20 cellular contexts compared by ENCODE assay signal in genomic region chr6:36821581-36822335, GRCh38. TPM values are rescaled to one million over a fixed set of nuclear protein-coding genes. Genes with fewer than 3 reads are reported as not detected.
A peak's percentile ranks its signal among the peaks of the same experiment; 100 is the strongest.
DNase-seq lines count a peak whose midpoint lies in the region; ATAC-seq and TF ChIP-seq lines count a peak whose summit lies in the region.
"Had no signal": no experiment of that assay in that cellular context is flagged by ENCODE, and none has a peak within 500 bp of the region (broad histone marks: within the 10 kb centered on the region; RNA-seq: fewer than 3 reads in every experiment).

No MANE protein-coding gene starts in this region.

- H3K27ac ChIP-seq in heart left ventricle (peak overlapping the region in 11 of 12 donors; percentile 59 to 94 (median 74)), esophagus muscularis mucosa (replicated peaks in 1 of 4) (peak overlapping the region in 3 of 4 donors; percentile 23 to 42 (median 31)), skeletal muscle tissue (ENCODE audit: low read depth, low read length) (peak overlapping the region; percentile 77)
- H3K27ac ChIP-seq: adrenal gland, neutrophil had no signal

- 81 to 87% (median 83%) methylated on average over 14 of the region's 14 CpGs for WGBS in heart left ventricle, 4 donors
- WGBS in esophagus muscularis mucosa, result 81% methylated on average over 11 of the region's 14 CpGs

- DNase-seq in heart left ventricle (peak in 1 of 5 donors; percentile 33), left ventricle myocardium superior (no peak), esophagus muscularis mucosa (ENCODE audit: extremely low spot score) (no peak), RPMI8226 (no peak)
- peak; percentile 20 for DNase-seq in activated CD4-positive, alpha-beta memory T cell treated with anti-CD3 and anti-CD28 coated beads for 36 hours
- DNase-seq: activated CD4-positive, alpha-beta T cell treated with anti-CD3 and anti-CD28 coated beads, Interleukin-2, amount 50 U/mL, for 48 hours; adrenal gland; DND-41; effector CD4-positive, alpha-beta T cell; hypothalamus; kidney; midbrain; NCI-H1694; stimulated activated CD4-positive, alpha-beta T cell treated with anti-CD3 and anti-CD28 coated beads, Interleukin-2, amount 100 ng/mL, for 24 hours; stomach had no signal

- H3K9me3 ChIP-seq in heart left ventricle, result no peaks in the 10 kb centered on the region
- no peaks in the 10 kb centered on the region for H3K9me3 ChIP-seq in esophagus muscularis mucosa
- no peaks in the 10 kb centered on the region for H3K9me3 ChIP-seq in skeletal muscle tissue (ENCODE audit: control insufficient read depth in 3 of 3, low read length in 3 of 3)
- H3K9me3 ChIP-seq: adrenal gland, neutrophil, stomach had no signal

- H3K4me1 ChIP-seq in heart left ventricle (peaks cover 0 to 64% (median 41%) of the 10 kb centered on the region in 12 donors), esophagus muscularis mucosa (peaks cover 3 to 37% (median 17%) of the 10 kb centered on the region in 4 donors), skeletal muscle tissue (ENCODE audit: control insufficient read depth in 3 of 3, insufficient read depth in 3 of 3, low read length in 3 of 3) (peaks cover 11 to 43% (median 38%) of the 10 kb centered on the region in 3 donors)
- H3K4me1 ChIP-seq: adrenal gland had no signal

- TF ChIP-seq CTCF in heart left ventricle (IDR thresholded peaks at IDR 0.05) (no peak), esophagus muscularis mucosa (IDR thresholded peaks at IDR 0.05) (no peak)

- H3K27me3 ChIP-seq in heart left ventricle, result no peaks in the 10 kb centered on the region
- no peaks in the 10 kb centered on the region for H3K27me3 ChIP-seq in esophagus muscularis mucosa
- no peaks in the 10 kb centered on the region for H3K27me3 ChIP-seq in skeletal muscle tissue (ENCODE audit: control insufficient read depth in 3 of 3, insufficient read depth in 3 of 3, low read length in 3 of 3)
- H3K27me3 ChIP-seq: adrenal gland, neutrophil, stomach had no signal

- no peak for TF ChIP-seq EP300 in esophagus muscularis mucosa (IDR thresholded peaks at IDR 0.05)

- H3K4me3 Mint-ChIP-seq in activated CD4-positive, alpha-beta memory T cell treated with anti-CD3 and anti-CD28 coated beads for 36 hours, result no peak overlapping the region

- intact Hi-C loops in heart left ventricle (cut with DNase I), result loop anchor here in 1 of 10 donors (10.0 kb wide), 1 partner anchor 197 kb away; no protein-coding TSS in a partner anchor
- intact Hi-C loops in left ventricle myocardium superior (cut with micrococcal nuclease), result no loop called here
- intact Hi-C loops in activated CD4-positive, alpha-beta memory T cell treated with anti-CD3 and anti-CD28 coated beads for 36 hours (cut with micrococcal nuclease), result no loop called here
- intact Hi-C loops in esophagus muscularis mucosa (cut with DNase I), result no loop called here

- no peak overlapping the region for H3K27ac Mint-ChIP-seq in activated CD4-positive, alpha-beta memory T cell treated with anti-CD3 and anti-CD28 coated beads for 36 hours

- no peaks in the 10 kb centered on the region for H3K9me3 Mint-ChIP-seq in activated CD4-positive, alpha-beta memory T cell treated with anti-CD3 and anti-CD28 coated beads for 36 hours

- H3K4me1 Mint-ChIP-seq in activated CD4-positive, alpha-beta memory T cell treated with anti-CD3 and anti-CD28 coated beads for 36 hours (ENCODE audit: low read depth), result no peaks in the 10 kb centered on the region

- no peaks in the 10 kb centered on the region for H3K36me3 ChIP-seq in heart left ventricle
- peaks cover 0 to 3% (median 0%) of the 10 kb centered on the region in 4 donors for H3K36me3 ChIP-seq in esophagus muscularis mucosa
- no peaks in the 10 kb centered on the region for H3K36me3 ChIP-seq in skeletal muscle tissue (ENCODE audit: control insufficient read depth in 3 of 3, insufficient read depth in 3 of 3, low read length in 3 of 3)
- H3K36me3 ChIP-seq: adrenal gland, neutrophil, stomach had no signal

- H3K9ac ChIP-seq in skeletal muscle tissue (ENCODE audit: low read depth in 1 of 3, low read length in 3 of 3), result no peak overlapping the region

- no peaks in the 10 kb centered on the region for H3K36me3 Mint-ChIP-seq in activated CD4-positive, alpha-beta memory T cell treated with anti-CD3 and anti-CD28 coated beads for 36 hours

- CTCF ChIA-PET in activated CD4-positive, alpha-beta memory T cell treated with anti-CD3 and anti-CD28 coated beads for 36 hours (lab: Charles Lee), result no interaction called here

- TF ChIP-seq POLR2A in heart left ventricle (IDR thresholded peaks at IDR 0.05) (no peak), esophagus muscularis mucosa (IDR thresholded peaks at IDR 0.05; ENCODE audit: low read depth) (no peak)

- H3K27me3 Mint-ChIP-seq in activated CD4-positive, alpha-beta memory T cell treated with anti-CD3 and anti-CD28 coated beads for 36 hours, result peaks cover 3% of the 10 kb centered on the region

- H3K4me3 ChIP-seq in heart left ventricle, result no peak overlapping the region
- no peak overlapping the region for H3K4me3 ChIP-seq in esophagus muscularis mucosa
- no peak overlapping the region for H3K4me3 ChIP-seq in skeletal muscle tissue (ENCODE audit: low read length in 3 of 3)
- H3K4me3 ChIP-seq: adrenal gland, stomach had no signal

- POLR2A ChIA-PET in activated CD4-positive, alpha-beta memory T cell treated with anti-CD3 and anti-CD28 coated beads for 36 hours (lab: Charles Lee), result no interaction called here

- ATAC-seq in heart left ventricle (peak in 1 of 4 donors; percentile 5), left ventricle myocardium superior (no peak), HG02852 (IDR thresholded peaks at IDR 0.05; ENCODE audit: unreplicated experiment) (no peak), HG03565 (IDR thresholded peaks at IDR 0.05; ENCODE audit: unreplicated experiment) (no peak)

RNA-seq across cellular contexts. Expression of gene CPNE5, which starts 17.5 kb away (rescaled TPM):
- total RNA-seq in heart left ventricle, result 100 to 1,000 TPM in 1 of 9 donors, 10 to 100 TPM in 7, 1 to 10 TPM in 1; 5.2 to 111 (median 28.4) TPM
- 10 to 100 TPM in 1 of 2 donors, 1 to 10 TPM in 1; 4.0 to 12.1 TPM for polyA plus RNA-seq in heart left ventricle
- total RNA-seq in left ventricle myocardium superior, result 20.4 TPM
- 1 to 10 TPM; 1.5 to 1.8 TPM for total RNA-seq in activated CD4-positive, alpha-beta memory T cell treated with anti-CD3 and anti-CD28 coated beads for 36 hours
- total RNA-seq in esophagus muscularis mucosa, result 1 to 10 TPM; 2.1 to 4.6 (median 2.6) TPM
- total RNA-seq in skeletal muscle tissue, result 6.3 TPM
- total RNA-seq: RPMI7951 had no signal

RNA-seq across cellular contexts. Expression of gene PPIL1, which starts 52.8 kb away (rescaled TPM):
- 10 to 100 TPM; 30.9 to 61.6 (median 42.6) TPM for total RNA-seq in heart left ventricle
- 10 to 100 TPM; 42.6 to 69.3 TPM for polyA plus RNA-seq in heart left ventricle
- total RNA-seq in left ventricle myocardium superior, result 60.3 TPM
- 10 to 100 TPM; 38.5 to 40.6 TPM for total RNA-seq in activated CD4-positive, alpha-beta memory T cell treated with anti-CD3 and anti-CD28 coated beads for 36 hours
- total RNA-seq in esophagus muscularis mucosa, result 10 to 100 TPM; 17.6 to 30.3 (median 25.4) TPM
- 24.0 TPM for total RNA-seq in skeletal muscle tissue
